Comparison of ENCODE assay signal across 9 cellular contexts in genomic region chr22:19663286-19663815, GRCh38. TPM values are rescaled to one million over a fixed set of nuclear protein-coding genes. Genes with fewer than 3 reads are reported as not detected.
DNase-seq lines count a peak whose midpoint lies in the region; ATAC-seq, FAIRE-seq and TF ChIP-seq lines count a peak whose summit lies in the region.
"Had no signal": no experiment of that assay in that cellular context is flagged by ENCODE, and none has a peak within 500 bp of the region (broad histone marks: within the 10 kb centered on the region; RNA-seq: fewer than 3 reads in every experiment).

No MANE protein-coding gene starts in this region.

- dilution Hi-C loops in endothelial cell of umbilical vein (cut with MboI; ENCODE audit: extremely low pct_ligation_motif_present, low sequenced_read_pairs): no loop called here

- H3K9me1 ChIP-seq in endothelial cell of umbilical vein (replicated peaks; ENCODE audit: control insufficient read depth, extremely low read depth, insufficient read depth, low read length): no peaks in the 10 kb centered on the region

- FAIRE-seq in endothelial cell of umbilical vein (lab: Jason Lieb, UNC): peak; percentile 84
- FAIRE-seq: endometrium had no signal

- ATAC-seq in sciatic nerve: peak; percentile 61

- POLR2A ChIA-PET in endothelial cell of umbilical vein (lab: Charles Lee): no interaction called here

- H3K36me3 ChIP-seq in endothelial cell of umbilical vein (ENCODE audit: control insufficient read depth in 2 of 2, extremely low read depth in 1 of 2, insufficient read depth in 2 of 2, low read length in 2 of 2) (no peaks in the 10 kb centered on the region), HAP-1 (replicated peaks) (no peaks in the 10 kb centered on the region)

- no peak for TF ChIP-seq POLR2A in endothelial cell of umbilical vein (IDR thresholded peaks at IDR 0.05; ENCODE audit: low read depth, low read length)

- no peaks in the 10 kb centered on the region for H4K20me1 ChIP-seq in endothelial cell of umbilical vein (replicated peaks; ENCODE audit: control insufficient read depth, extremely low read depth, insufficient read depth, low read length)

- no peak overlapping the region for H2AFZ ChIP-seq in endothelial cell of umbilical vein (ENCODE audit: low read depth, low read length)

- BruUV-seq in endothelial cell of umbilical vein (replicated peaks; lab: Mats Ljungman, UMichigan): no TSS peak

- no peak overlapping the region for H3K27ac ChIP-seq in endothelial cell of umbilical vein (ENCODE audit: insufficient read depth, low read depth, low read length)

- TF ChIP-seq CTCF in GM12865 (IDR thresholded peaks at IDR 0.05; ENCODE audit: insufficient read depth, low read depth, low read length, missing control alignments) (no peak), endothelial cell of umbilical vein (IDR thresholded peaks at IDR 0.05; ENCODE audit: extremely low read depth in 1 of 2, insufficient read depth in 1 of 2, low read depth in 1 of 2, low read length in 2 of 2) (no peak)

- DNase-seq in GM12865 (ENCODE audit: low read depth) (peak; percentile 19), NCI-H524 treated with DMSO at 0.1 percent for 48 hours (lab: John Stamatoyannopoulos, UW) (peak; percentile 46), endothelial cell of umbilical vein (ENCODE audit: low read depth, low spot score) (peak; percentile 94), sciatic nerve (ENCODE audit: low spot score) (no peak), HAP-1 (ENCODE audit: low spot score in 2 of 2) (no peak), NCI-H187 (lab: John Stamatoyannopoulos, UW) (no peak), putamen (ENCODE audit: low spot score) (no peak)
- no peak for DNase-seq in activated naive CD4-positive, alpha-beta T cell treated with anti-CD3 and anti-CD28 coated beads, Interleukin-2, amount 50 U/mL, for 16 hours

- in situ Hi-C loops in HAP-1 (cut with MboI; ENCODE audit: low sequenced_read_pairs): no loop called here

- CTCF ChIA-PET in endothelial cell of umbilical vein (lab: Charles Lee): interaction anchor here (1.3 to 1.6 kb wide), 4 partner anchors 13 to 167 kb away, joined by 3 to 6 read pairs (median 4); no protein-coding TSS in a partner anchor

- H3K9me3 ChIP-seq in endothelial cell of umbilical vein (replicated peaks; ENCODE audit: control insufficient read depth, insufficient read depth, low read length) (no peaks in the 10 kb centered on the region), HAP-1 (no peaks in the 10 kb centered on the region)

- H3K9ac ChIP-seq in endothelial cell of umbilical vein (replicated peaks; ENCODE audit: extremely low read depth, insufficient read depth, low read length): no peak overlapping the region

- H3K4me3 ChIP-seq in GM12865 (ENCODE audit: low read depth, low read length) (no peak overlapping the region), endothelial cell of umbilical vein (replicated peaks in 1 of 3; ENCODE audit: insufficient read depth in 1 of 3, low read depth in 1 of 3, low read length in 3 of 3) (no peak overlapping the region), HAP-1 (no peak overlapping the region)

- intact Hi-C loops in endothelial cell of umbilical vein (cut with micrococcal nuclease) (no loop called here), sciatic nerve (cut with DNase I) (no loop called here)

- H3K79me2 ChIP-seq in endothelial cell of umbilical vein (ENCODE audit: control insufficient read depth, insufficient read depth, low read length): no peaks in the 10 kb centered on the region

- H3K27me3 ChIP-seq in endothelial cell of umbilical vein (ENCODE audit: control insufficient read depth in 2 of 2, insufficient read depth in 2 of 2, low read length in 2 of 2) (peaks cover 0 to 15% of the 10 kb centered on the region in 2 experiments), HAP-1 (ENCODE audit: low read depth) (no peaks in the 10 kb centered on the region)

- no peak overlapping the region for H3K4me2 ChIP-seq in endothelial cell of umbilical vein (ENCODE audit: insufficient read depth, low read length)

- H3K4me1 ChIP-seq in endothelial cell of umbilical vein (ENCODE audit: control insufficient read depth, extremely low read depth, insufficient read depth, low read length) (no peaks in the 10 kb centered on the region), HAP-1 (no peaks in the 10 kb centered on the region)

TF ChIP-seq in endothelial cell of umbilical vein, 7 proteins besides CTCF, POLR2A, EP300 and RAD21:
- TF ChIP-seq FOS (IDR thresholded peaks at IDR 0.05; ENCODE audit: borderline replicate concordance, insufficient read depth, low read length) (no peak), POLR2AphosphoS5 (IDR thresholded peaks at IDR 0.05; ENCODE audit: insufficient read depth, low read depth, low read length) (no peak), EZH2 (IDR thresholded peaks at IDR 0.05; ENCODE audit: borderline replicate concordance, low read depth, low read length, severe bottlenecking) (no peak), JUN (IDR thresholded peaks at IDR 0.05; ENCODE audit: borderline replicate concordance, insufficient read depth, insufficient read length, low read depth) (no peak), MAX (IDR thresholded peaks at IDR 0.05; ENCODE audit: insufficient read depth, insufficient read length) (no peak), GATA2 (IDR thresholded peaks at IDR 0.05; ENCODE audit: insufficient read depth, insufficient read length, low read depth, low read length) (no peak), MYC (IDR thresholded peaks at IDR 0.05; ENCODE audit: low read depth, low read length) (no peak)

RNA-seq across cellular contexts. Expression of gene SEPTIN5, which starts 51.0 kb away (rescaled TPM):
- total RNA-seq in endothelial cell of umbilical vein (31.1 and 33.5 TPM in 2 replicates), sciatic nerve (22.5 TPM)
- polyA plus RNA-seq in endothelial cell of umbilical vein: 35.8 and 37.8 TPM in 2 replicates
- polyA plus RNA-seq in endothelial cell of umbilical vein (2011; cell fraction: cytosol; rRNA removed): 19.1 and 24.3 TPM in 2 replicates
- polyA plus RNA-seq in endothelial cell of umbilical vein (2011; cell fraction: nucleus; rRNA removed): 89.2 and 133 TPM in 2 replicates
- 18.2 and 32.5 TPM in 2 replicates for polyA plus RNA-seq in endothelial cell of umbilical vein (2012)
- 55.8 and 59.9 TPM in 2 replicates for polyA minus RNA-seq in endothelial cell of umbilical vein
- not detected for polyA minus RNA-seq in endothelial cell of umbilical vein (2011; cell fraction: cytosol; rRNA and poly(A)+ RNA removed)
- polyA minus RNA-seq in endothelial cell of umbilical vein (2011; cell fraction: nucleus; rRNA and poly(A)+ RNA removed): 21.0 and 36.7 TPM in 2 replicates

RNA-seq across cellular contexts. Expression of gene GP1BB, which starts 60.0 kb away (rescaled TPM):
- total RNA-seq in endothelial cell of umbilical vein: 1.5 and 1.7 TPM in 2 replicates
- 6.2 and 8.3 TPM in 2 replicates for polyA plus RNA-seq in endothelial cell of umbilical vein
- 1.9 and 3.0 TPM in 2 replicates for polyA plus RNA-seq in endothelial cell of umbilical vein (2011; cell fraction: cytosol; rRNA removed)
- 6.0 and 11.5 TPM in 2 replicates for polyA plus RNA-seq in endothelial cell of umbilical vein (2011; cell fraction: nucleus; rRNA removed)
- 0.98 and 2.3 TPM in 2 replicates for polyA plus RNA-seq in endothelial cell of umbilical vein (2012)
- 0.61 and 1.4 TPM in 2 replicates for polyA minus RNA-seq in endothelial cell of umbilical vein
- polyA minus RNA-seq in endothelial cell of umbilical vein (2011; cell fraction: cytosol; rRNA and poly(A)+ RNA removed): not detected
- 1.5 and 3.8 TPM in 2 replicates for polyA minus RNA-seq in endothelial cell of umbilical vein (2011; cell fraction: nucleus; rRNA and poly(A)+ RNA removed)
- 4.1 TPM for total RNA-seq in sciatic nerve

Comparison
In these comparisons a context has a peak if more than half of its experiments do, and no peak if none do; other contexts are left out.
1. DNase-seq: peak in GM12865 (single experiment), NCI-H524 treated with DMSO at 0.1 percent for 48 hours (single experiment) and endothelial cell of umbilical vein (single experiment); none in sciatic nerve (single experiment), HAP-1 (0 of 2), activated naive CD4-positive, alpha-beta T cell treated with anti-CD3 and anti-CD28 coated beads, Interleukin-2, amount 50 U/mL, for 16 hours (single experiment), NCI-H187 (0 of 2) and putamen (single experiment).